ENCODE assay signal across 1 cellular context in the genomic region with DNA sequence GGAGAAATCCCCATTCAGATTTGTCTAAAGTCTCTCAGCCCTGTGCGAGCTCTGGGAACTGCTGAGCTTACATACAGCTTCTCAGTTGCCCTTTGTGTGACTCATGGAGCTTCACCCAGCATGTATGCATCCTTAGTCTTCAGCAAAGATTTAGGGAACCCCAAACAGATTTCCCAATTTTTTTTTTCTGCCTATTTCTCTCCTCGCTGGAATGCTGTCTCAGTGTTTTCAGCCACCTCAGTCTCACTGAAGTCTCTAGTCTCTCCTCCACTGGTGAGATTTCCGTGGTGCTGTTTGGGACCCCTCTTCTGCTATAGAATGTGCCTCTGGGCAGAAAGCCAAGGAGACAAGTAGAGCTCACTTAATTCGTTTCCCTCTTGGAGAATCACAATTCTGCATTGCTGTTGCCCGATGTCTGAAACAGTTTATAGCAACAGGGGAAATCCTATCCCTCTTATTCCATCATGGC.
TF ChIP-seq lines count a peak whose summit lies in the region.

No MANE protein-coding gene starts in this region.

TF ChIP-seq in IMR-90, 13 proteins besides CTCF, POLR2A, EP300 and RAD21:
- TF ChIP-seq MAFK (IDR thresholded peaks at IDR 0.05; ENCODE audit: low read depth, low read length) (peak; percentile 58), FOS (IDR thresholded peaks at IDR 0.05; ENCODE audit: low read depth, low read length) (peak; percentile 61), RFX5 (IDR thresholded peaks at IDR 0.05; ENCODE audit: low read depth, low read length) (no peak), CEBPB (IDR thresholded peaks at IDR 0.05; ENCODE audit: low read depth, low read length) (peak; percentile 29), SMC3 (IDR thresholded peaks at IDR 0.05; ENCODE audit: low read depth, low read length) (peak; percentile 18; the same call in 1 of the 2 replicates)
